In genomic region chr2:97906309-97906708, GRCh38 we compare ENCODE assay signal across 17 cellular contexts.
DNase-seq lines count a peak whose midpoint lies in the region; ATAC-seq, FAIRE-seq and TF ChIP-seq lines count a peak whose summit lies in the region.
"Had no signal": no experiment of that assay in that cellular context is flagged by ENCODE, and none has a peak within 500 bp of the region (broad histone marks: within the 10 kb centered on the region; RNA-seq: fewer than 3 reads in every experiment).

No MANE protein-coding gene starts in this region.

- TF ChIP-seq POLR2A in K562 (conservative IDR thresholded peaks at IDR 0.05): no peak
- TF ChIP-seq POLR2A in upper lobe of left lung (IDR thresholded peaks at IDR 0.05): no peak

- no peak overlapping the region for H3K9ac ChIP-seq in K562 (ENCODE audit: insufficient read depth in 1 of 2, low read depth in 2 of 2, low read length in 2 of 2)
- H3K9ac ChIP-seq in trophoblast cell (ENCODE audit: low read length): no peak overlapping the region

- peaks cover 20% of the 10 kb centered on the region; the same call in 2 of the 3 replicates for H3K36me3 ChIP-seq in K562 (ENCODE audit: control insufficient read depth, insufficient read depth, low read length)
- peaks cover 0 to 18% (median 0%) of the 10 kb centered on the region in 4 donors for H3K36me3 ChIP-seq in upper lobe of left lung
- no peaks in the 10 kb centered on the region for H3K36me3 ChIP-seq in trophoblast cell (ENCODE audit: control insufficient read depth in 1 of 2, insufficient read depth in 2 of 2, low read length in 2 of 2)

- peak; percentile 30 to 31 for ATAC-seq in left cardiac atrium
- ATAC-seq in K562: no peak
- no peak for ATAC-seq in stimulated activated memory B cell treated with anti-CD40 and anti-IgM and Interleukin-4, amounts not matched to agents 10 μg/mL and 1 μg/mL and 100 μg/mL, for 72 hours
- no peak for ATAC-seq in upper lobe of left lung (ENCODE audit: low FRiP score in 2 of 2)

- no peak overlapping the region for H4K8ac ChIP-seq in trophoblast cell (ENCODE audit: low read depth, low read length)

- POLR2A ChIA-PET in K562 (lab: Yijun Ruan, JAX): no interaction called here

- TF ChIP-seq RAD21 in K562 (CRISPR knock-in tag; conservative IDR thresholded peaks at IDR 0.05 in 1 of 2, IDR thresholded peaks at IDR 0.05 in 1 of 2): no peak

- H3K4me3 Mint-ChIP-seq in stimulated activated memory B cell treated with anti-CD40 and anti-IgM and Interleukin-4, amounts not matched to agents 10 μg/mL and 1 μg/mL and 100 μg/mL, for 72 hours: no peak overlapping the region
- no peak overlapping the region for H3K4me3 Mint-ChIP-seq in osteocyte (ENCODE audit: unreplicated experiment)

- H3K27me3 ChIP-seq in K562 (ENCODE audit: control insufficient read depth in 2 of 2, insufficient read depth in 2 of 2, low read length in 2 of 2) (no peaks in the 10 kb centered on the region), upper lobe of left lung (no peaks in the 10 kb centered on the region), trophoblast cell (ENCODE audit: insufficient read depth, low read length) (no peaks in the 10 kb centered on the region)

- no peak for FAIRE-seq in K562 (lab: Jason Lieb, UNC)
- FAIRE-seq: A204.1, GM12891 had no signal

- peaks cover 71% of the 10 kb centered on the region for H3K36me3 Mint-ChIP-seq in stimulated activated memory B cell treated with anti-CD40 and anti-IgM and Interleukin-4, amounts not matched to agents 10 μg/mL and 1 μg/mL and 100 μg/mL, for 72 hours
- H3K36me3 Mint-ChIP-seq in osteocyte (ENCODE audit: unreplicated experiment): peaks cover 37% of the 10 kb centered on the region

- H3K9me3 ChIP-seq in K562 (replicated peaks; ENCODE audit: control insufficient read depth, insufficient read depth, low read depth, low read length) (no peaks in the 10 kb centered on the region), upper lobe of left lung (no peaks in the 10 kb centered on the region), trophoblast cell (ENCODE audit: insufficient read depth, low read depth, low read length) (no peaks in the 10 kb centered on the region)

- no peak overlapping the region for H4K91ac ChIP-seq in trophoblast cell (ENCODE audit: low read depth, low read length)

- BruUV-seq in K562 (replicated peaks; lab: Mats Ljungman, UMichigan): no TSS peak

- H3K9me1 ChIP-seq in K562 (ENCODE audit: control insufficient read depth, insufficient read depth, low read length): no peaks in the 10 kb centered on the region

- no peaks in the 10 kb centered on the region for H4K20me1 ChIP-seq in K562 (replicated peaks; ENCODE audit: control insufficient read depth, insufficient read depth, low read length)

- DNase-seq in left cardiac atrium (no peak), cardiac septum (ENCODE audit: low spot score) (no peak), K562 (ENCODE audit: extremely low read depth in 1 of 4, low spot score in 3 of 4) (no peak), fibroblast of pulmonary artery (ENCODE audit: low read depth) (peak; percentile 10), osteocyte (ENCODE audit: extremely low spot score, unreplicated experiment) (no peak), upper lobe of left lung (no peak), trophoblast cell (no peak)
- DNase-seq: C1 segment of cervical spinal cord; DMS153; HCEC 1CT; NCI-H1048; NCI-H2107; NCI-H69; NK-92 treated with Interleukin-12 subunit alpha and Interleukin-12 subunit beta, amount 100 ng/mL, for 24 hours had no signal

- H3K27ac Mint-ChIP-seq in stimulated activated memory B cell treated with anti-CD40 and anti-IgM and Interleukin-4, amounts not matched to agents 10 μg/mL and 1 μg/mL and 100 μg/mL, for 72 hours: peak overlapping the region; percentile 58
- H3K27ac Mint-ChIP-seq in osteocyte (ENCODE audit: unreplicated experiment): no peak overlapping the region

- H3K23ac ChIP-seq in trophoblast cell (ENCODE audit: low read length): no peak overlapping the region

- H2AK5ac ChIP-seq in trophoblast cell (ENCODE audit: low read length): no peak overlapping the region

- H3K27ac ChIP-seq in K562 (ENCODE audit: extremely low read depth, low read depth, low read length) (no peak overlapping the region), upper lobe of left lung (no peak overlapping the region), trophoblast cell (ENCODE audit: low read depth, low read length) (no peak overlapping the region)

- H4K12ac ChIP-seq in trophoblast cell (ENCODE audit: low read depth, low read length): no peak overlapping the region

- no peak for TF ChIP-seq EP300 in K562 (IDR thresholded peaks at IDR 0.05; ENCODE audit: low read length)
- no peak for TF ChIP-seq EP300 in upper lobe of left lung (IDR thresholded peaks at IDR 0.05)

- H2AFZ ChIP-seq in K562 (ENCODE audit: low read depth, low read length) (no peak overlapping the region), trophoblast cell (ENCODE audit: insufficient read depth, low read length, poor library complexity) (no peak overlapping the region)

- H3K4me1 ChIP-seq in K562 (replicated peaks in 1 of 2; ENCODE audit: control insufficient read depth in 2 of 2, insufficient read depth in 2 of 2, low read length in 2 of 2) (peaks cover 5 to 35% of the 10 kb centered on the region in 2 experiments; a peak in 4 of 5 replicates), upper lobe of left lung (no peaks in the 10 kb centered on the region), trophoblast cell (ENCODE audit: control insufficient read depth in 1 of 2, insufficient read depth in 2 of 2, low read length in 2 of 2) (no peaks in the 10 kb centered on the region)

- H2BK120ac ChIP-seq in trophoblast cell (ENCODE audit: insufficient read depth, low read length, poor library complexity): no peak overlapping the region

- H3K4me1 Mint-ChIP-seq in stimulated activated memory B cell treated with anti-CD40 and anti-IgM and Interleukin-4, amounts not matched to agents 10 μg/mL and 1 μg/mL and 100 μg/mL, for 72 hours: peaks cover 66% of the 10 kb centered on the region
- H3K4me1 Mint-ChIP-seq in osteocyte (ENCODE audit: unreplicated experiment): no peaks in the 10 kb centered on the region

- in situ Hi-C loops in K562 (cut with MboI): no loop called here

- CTCF ChIA-PET in K562 (lab: Yijun Ruan, JAX; ENCODE audit: low intra/inter-chr PET ratio): no interaction called here

- H3K4me2 ChIP-seq in K562 (ENCODE audit: insufficient read depth, low read length): no peak overlapping the region
- H3K4me2 ChIP-seq in trophoblast cell (ENCODE audit: low read length): no peak overlapping the region

- H3K27me3 Mint-ChIP-seq in stimulated activated memory B cell treated with anti-CD40 and anti-IgM and Interleukin-4, amounts not matched to agents 10 μg/mL and 1 μg/mL and 100 μg/mL, for 72 hours: no peaks in the 10 kb centered on the region
- H3K27me3 Mint-ChIP-seq in osteocyte (ENCODE audit: unreplicated experiment): no peaks in the 10 kb centered on the region

- no peak overlapping the region for H3K14ac ChIP-seq in trophoblast cell (ENCODE audit: low read length)

- H2BK12ac ChIP-seq in trophoblast cell (ENCODE audit: low read length): no peak overlapping the region

- no peak overlapping the region for H3K4ac ChIP-seq in trophoblast cell (ENCODE audit: low read depth, low read length)

- no peaks in the 10 kb centered on the region for H3K9me3 Mint-ChIP-seq in stimulated activated memory B cell treated with anti-CD40 and anti-IgM and Interleukin-4, amounts not matched to agents 10 μg/mL and 1 μg/mL and 100 μg/mL, for 72 hours
- peaks cover 12% of the 10 kb centered on the region for H3K9me3 Mint-ChIP-seq in osteocyte (ENCODE audit: unreplicated experiment)

- WGBS in K562 (ENCODE audit: insufficient coverage, low coverage, missing lambda C conversion rate): 0% methylated on average over 1 of the region's 1 CpG
- WGBS in upper lobe of left lung, 2 donors: 83 to 94% methylated on average over 1 of the region's 1 CpG
- no CpG with 5 or more reads among the region's 1 CpG for WGBS in trophoblast cell (ENCODE audit: extremely low coverage, insufficient coverage, insufficient read length)

- H3K18ac ChIP-seq in trophoblast cell (ENCODE audit: low read length): no peak overlapping the region

- no peak for TF ChIP-seq CTCF in K562 (IDR thresholded peaks at IDR 0.05 in 2 of 3, conservative IDR thresholded peaks at IDR 0.05 in 1 of 3; ENCODE audit: insufficient read depth in 2 of 3, low read depth in 1 of 3, low read length in 3 of 3)
- no peak for TF ChIP-seq CTCF in fibroblast of pulmonary artery (IDR thresholded peaks at IDR 0.05; ENCODE audit: low read length, missing control alignments)
- TF ChIP-seq CTCF in osteocyte (IDR thresholded peaks at IDR 0.05): no peak
- no peak for TF ChIP-seq CTCF in upper lobe of left lung (IDR thresholded peaks at IDR 0.05)

- H2BK5ac ChIP-seq in trophoblast cell (ENCODE audit: low read depth, low read length, poor library complexity): no peak overlapping the region

- intact Hi-C loops in left cardiac atrium (cut with DNase I): no loop called here
- intact Hi-C loops in cardiac septum (cut with DNase I): no loop called here
- intact Hi-C loops in K562 (cut with micrococcal nuclease): no loop called here

- no peak overlapping the region for H3K4me3 ChIP-seq in K562
- no peak overlapping the region for H3K4me3 ChIP-seq in fibroblast of pulmonary artery (replicated peaks; ENCODE audit: low read depth, low read length)
- H3K4me3 ChIP-seq in upper lobe of left lung: no peak overlapping the region
- H3K4me3 ChIP-seq in trophoblast cell (ENCODE audit: low read depth, low read length): no peak overlapping the region

- H3K79me2 ChIP-seq in K562 (ENCODE audit: control insufficient read depth, insufficient read depth, low read length): peaks cover 20% of the 10 kb centered on the region; the same call in 2 of the 3 replicates
- H3K79me2 ChIP-seq in trophoblast cell (ENCODE audit: control insufficient read depth, insufficient read depth, low read length, poor library complexity): no peaks in the 10 kb centered on the region

- H3K79me1 ChIP-seq in trophoblast cell (ENCODE audit: low read length): no peaks in the 10 kb centered on the region

TF ChIP-seq in K562, 482 proteins besides CTCF, POLR2A, EP300 and RAD21 (continues in another document):
- 0 out of 2 replicates have a peak, but pooled peaks have one; percentile 21 for TF ChIP-seq DPF2 (IDR thresholded peaks at IDR 0.05)
- no peak for TF ChIP-seq ZNF253 (CRISPR knock-in tag; conservative IDR thresholded peaks at IDR 0.05)

Comparison
In these comparisons a context has a peak if more than half of its experiments do, and no peak if none do; other contexts are left out.
1. ATAC-seq: peak in left cardiac atrium (2 of 2); none in K562 (single experiment), stimulated activated memory B cell treated with anti-CD40 and anti-IgM and Interleukin-4, amounts not matched to agents 10 μg/mL and 1 μg/mL and 100 μg/mL, for 72 hours (single experiment) and upper lobe of left lung (0 of 2).